In genomic region chr3:20327889-20328288, GRCh38 we compare ENCODE assay signal across 17 cellular contexts.
"Had no signal": no experiment of that assay in that cellular context is flagged by ENCODE, and none has a peak within 500 bp of the region (broad histone marks: within the 10 kb centered on the region; RNA-seq: fewer than 3 reads in every experiment).

No MANE protein-coding gene starts in this region.

- ATAC-seq: effector memory CD8-positive, alpha-beta T cell; foreskin keratinocyte; gastroesophageal sphincter; heart right ventricle; left cardiac atrium; left lung; left ventricle myocardium superior; lower lobe of right lung; naive thymus-derived CD4-positive, alpha-beta T cell had no signal

- H3K27ac ChIP-seq: colonic mucosa, esophagus muscularis mucosa, foreskin keratinocyte, gastroesophageal sphincter, heart right ventricle, left lung, lower lobe of right lung had no signal

- H3K27me3 Mint-ChIP-seq: dendritic cell treated with granulocyte-macrophage colony-stimulating factor and Interleukin-4, amounts not matched to agents 40 ng/mL and 50 ng/mL, for 4 days; effector memory CD8-positive, alpha-beta T cell had no signal

- H3K9me3 Mint-ChIP-seq: dendritic cell treated with granulocyte-macrophage colony-stimulating factor and Interleukin-4, amounts not matched to agents 40 ng/mL and 50 ng/mL, for 4 days; effector memory CD8-positive, alpha-beta T cell had no signal

- H3K4me1 ChIP-seq: colonic mucosa, foreskin keratinocyte, gastroesophageal sphincter, lower lobe of right lung had no signal

- H3K4me1 Mint-ChIP-seq: naive thymus-derived CD4-positive, alpha-beta T cell had no signal

- H3K36me3 ChIP-seq: colonic mucosa, esophagus muscularis mucosa, gastroesophageal sphincter, heart right ventricle, left lung, lower lobe of right lung had no signal

- H3K36me3 Mint-ChIP-seq: naive thymus-derived CD4-positive, alpha-beta T cell had no signal

- H3K9me3 ChIP-seq: colonic mucosa, esophagus muscularis mucosa, gastroesophageal sphincter, left lung, lower lobe of right lung had no signal

- H3K4me3 Mint-ChIP-seq: dendritic cell treated with granulocyte-macrophage colony-stimulating factor and Interleukin-4, amounts not matched to agents 40 ng/mL and 50 ng/mL, for 4 days; effector memory CD8-positive, alpha-beta T cell; naive thymus-derived CD4-positive, alpha-beta T cell had no signal

- H3K27ac Mint-ChIP-seq: dendritic cell treated with granulocyte-macrophage colony-stimulating factor and Interleukin-4, amounts not matched to agents 40 ng/mL and 50 ng/mL, for 4 days; effector memory CD8-positive, alpha-beta T cell; naive thymus-derived CD4-positive, alpha-beta T cell had no signal

- H3K4me3 ChIP-seq: colonic mucosa, esophagus muscularis mucosa, gastroesophageal sphincter, heart right ventricle, left lung, lower lobe of right lung had no signal

- H3K27me3 ChIP-seq: colonic mucosa, esophagus muscularis mucosa, foreskin keratinocyte, gastroesophageal sphincter, heart right ventricle, left lung had no signal

- DNase-seq: colonic mucosa; cortex of kidney; effector CD8-positive, alpha-beta T cell; effector memory CD8-positive, alpha-beta T cell; foreskin keratinocyte; heart right ventricle; hippocampal formation; left cardiac atrium; left lung; left ventricle myocardium superior; lower lobe of right lung; mesenchymal stem cell; midbrain; naive thymus-derived CD4-positive, alpha-beta T cell had no signal
